In genomic region chr11:100004541-100004940, GRCh38 we compare ENCODE assay signal across 26 cellular contexts.
DNase-seq lines count a peak whose midpoint lies in the region; ATAC-seq and TF ChIP-seq lines count a peak whose summit lies in the region.
"Had no signal": no experiment of that assay in that cellular context is flagged by ENCODE, and none has a peak within 500 bp of the region (broad histone marks: within the 10 kb centered on the region; RNA-seq: fewer than 3 reads in every experiment).

No MANE protein-coding gene starts in this region.

- no peak overlapping the region for H3K27ac Mint-ChIP-seq in WTC11
- H3K27ac Mint-ChIP-seq: activated CD4-positive, alpha-beta memory T cell treated with anti-CD3 and anti-CD28 coated beads for 36 hours; activated T-cell treated with anti-CD3 and anti-CD28 coated beads, Interleukin-2, amount 50 U/mL, for 24 hours; dendritic cell treated with granulocyte-macrophage colony-stimulating factor and Interleukin-4, amounts not matched to agents 40 ng/mL and 50 ng/mL, for 4 days; naive thymus-derived CD4-positive, alpha-beta T cell; T-helper 17 cell had no signal

- H3K4me1 Mint-ChIP-seq in WTC11: no peaks in the 10 kb centered on the region
- H3K4me1 Mint-ChIP-seq: naive thymus-derived CD4-positive, alpha-beta T cell; T-helper 17 cell had no signal

- POLR2A ChIA-PET in WTC11 (lab: Charles Lee): interaction anchor here (0.6 kb wide), 1 partner anchor 520 kb away, joined by 4 read pairs; no protein-coding TSS in a partner anchor

- no peak for TF ChIP-seq CTCF in heart left ventricle (IDR thresholded peaks at IDR 0.05)
- no peak for TF ChIP-seq CTCF in left ventricle myocardium inferior (IDR thresholded peaks at IDR 0.05; ENCODE audit: borderline replicate concordance)
- TF ChIP-seq CTCF in fibroblast of pulmonary artery (IDR thresholded peaks at IDR 0.05; ENCODE audit: low read length, missing control alignments): no peak
- no peak for TF ChIP-seq CTCF in left lung (IDR thresholded peaks at IDR 0.05)
- no peak for TF ChIP-seq CTCF in WTC11 (IDR thresholded peaks at IDR 0.05)

- CTCF ChIA-PET in WTC11 (lab: Charles Lee): no interaction called here

- H3K9me3 Mint-ChIP-seq in WTC11: peaks cover 15% of the 10 kb centered on the region

- DNase-seq in heart left ventricle: peak in 1 of 5 donors; percentile 9
- no peak for DNase-seq in left ventricle myocardium inferior
- peak; percentile 25 for DNase-seq in fibroblast of pulmonary artery (ENCODE audit: low read depth)
- no peak for DNase-seq in left lung
- no peak for DNase-seq in aorta
- DNase-seq in RPMI8226: no peak
- no peak for DNase-seq in WTC11 (ENCODE audit: low spot score)
- no peak for DNase-seq in C1 segment of cervical spinal cord (lab: John Stamatoyannopoulos, UW)
- DNase-seq: activated CD4-positive, alpha-beta memory T cell treated with anti-CD3 and anti-CD28 coated beads for 36 hours; activated naive CD4-positive, alpha-beta T cell treated with anti-CD3 and anti-CD28 coated beads, Interleukin-2, amount 50 U/mL, for 16 hours; activated T-cell treated with anti-CD3 and anti-CD28 coated beads, Interleukin-2, amount 50 U/mL, for 24 hours; erythroblast; GDM1; glutamatergic neuron; H7; naive thymus-derived CD4-positive, alpha-beta T cell; NCI-H1417 treated with DMSO at 0.1 percent for 48 hours; SJCRH30; T-helper 17 cell; WERI-Rb-1 had no signal

- H3K4me3 ChIP-seq in heart left ventricle (no peak overlapping the region), left ventricle myocardium inferior (no peak overlapping the region), fibroblast of pulmonary artery (replicated peaks; ENCODE audit: low read depth, low read length) (no peak overlapping the region), left lung (no peak overlapping the region), aorta (ENCODE audit: low read length in 2 of 2) (no peak overlapping the region)
- H3K4me3 ChIP-seq: A549; BLaER1 treated with 17β-estradiol and CSF1 and Interleukin-3, amounts not matched to agents 10 nM and 100 nM; GM12878; SJCRH30; skin epidermis had no signal

- H3K4me1 ChIP-seq in heart left ventricle (peaks cover 0 to 4% (median 0%) of the 10 kb centered on the region in 12 donors), left ventricle myocardium inferior (no peaks in the 10 kb centered on the region), left lung (no peaks in the 10 kb centered on the region), aorta (ENCODE audit: control insufficient read depth in 1 of 2, insufficient read depth in 2 of 2, low read length in 2 of 2) (no peaks in the 10 kb centered on the region)
- H3K4me1 ChIP-seq: A549; BLaER1 treated with 17β-estradiol and CSF1 and Interleukin-3, amounts not matched to agents 10 nM and 100 nM; parathyroid adenoma; SJCRH30 had no signal

- H3K4me3 Mint-ChIP-seq in WTC11: no peak overlapping the region
- H3K4me3 Mint-ChIP-seq: activated CD4-positive, alpha-beta memory T cell treated with anti-CD3 and anti-CD28 coated beads for 36 hours; activated T-cell treated with anti-CD3 and anti-CD28 coated beads, Interleukin-2, amount 50 U/mL, for 24 hours; dendritic cell treated with granulocyte-macrophage colony-stimulating factor and Interleukin-4, amounts not matched to agents 40 ng/mL and 50 ng/mL, for 4 days; naive thymus-derived CD4-positive, alpha-beta T cell; T-helper 17 cell had no signal

- peaks cover 8% of the 10 kb centered on the region for H3K36me3 Mint-ChIP-seq in WTC11
- H3K36me3 Mint-ChIP-seq: activated CD4-positive, alpha-beta memory T cell treated with anti-CD3 and anti-CD28 coated beads for 36 hours; naive thymus-derived CD4-positive, alpha-beta T cell had no signal

- peak overlapping the region in 2 of 12 donors; percentile 39 to 48 for H3K27ac ChIP-seq in heart left ventricle
- no peak overlapping the region for H3K27ac ChIP-seq in left ventricle myocardium inferior (replicated peaks)
- H3K27ac ChIP-seq in left lung: no peak overlapping the region
- no peak overlapping the region for H3K27ac ChIP-seq in aorta (ENCODE audit: low read depth in 1 of 2, low read length in 2 of 2)
- H3K27ac ChIP-seq: A549; BLaER1 treated with 17β-estradiol and CSF1 and Interleukin-3, amounts not matched to agents 10 nM and 100 nM; parathyroid adenoma; SJCRH30; WERI-Rb-1 had no signal

- no peak for TF ChIP-seq POLR2A in heart left ventricle (IDR thresholded peaks at IDR 0.05)

- H3K9me3 ChIP-seq in heart left ventricle (peaks cover 0 to 6% (median 0%) of the 10 kb centered on the region in 12 donors), left ventricle myocardium inferior (replicated peaks) (peaks cover 11% of the 10 kb centered on the region), left lung (peaks cover 0 to 8% of the 10 kb centered on the region in 2 donors), aorta (ENCODE audit: control insufficient read depth, low read length) (peaks cover 1% of the 10 kb centered on the region)
- H3K9me3 ChIP-seq: A549, SJCRH30 had no signal

- intact Hi-C loops in heart left ventricle (cut with DNase I): no loop called here
- intact Hi-C loops in left ventricle myocardium inferior (cut with micrococcal nuclease): no loop called here
- intact Hi-C loops in left lung (cut with DNase I): no loop called here
- intact Hi-C loops in aorta (cut with DNase I): no loop called here

- H3K27me3 ChIP-seq in heart left ventricle: no peaks in the 10 kb centered on the region
- no peaks in the 10 kb centered on the region for H3K27me3 ChIP-seq in left ventricle myocardium inferior (ENCODE audit: low read depth)
- H3K27me3 ChIP-seq in left lung: no peaks in the 10 kb centered on the region
- no peaks in the 10 kb centered on the region for H3K27me3 ChIP-seq in aorta (ENCODE audit: control insufficient read depth in 1 of 2, insufficient read depth in 2 of 2, low read length in 1 of 2)
- H3K27me3 ChIP-seq: BLaER1 treated with 17β-estradiol and CSF1 and Interleukin-3, amounts not matched to agents 10 nM and 100 nM; SJCRH30 had no signal

- ATAC-seq in heart left ventricle (peak; percentile 47 to 68 (median 55)), left lung (peak; percentile 41), aorta (ENCODE audit: low FRiP score) (peak; percentile 52), WTC11 (no peak)
- ATAC-seq: GM12878; naive thymus-derived CD4-positive, alpha-beta T cell; T-helper 17 cell had no signal

- no peaks in the 10 kb centered on the region for H3K36me3 ChIP-seq in heart left ventricle
- H3K36me3 ChIP-seq in left ventricle myocardium inferior: no peaks in the 10 kb centered on the region
- no peaks in the 10 kb centered on the region for H3K36me3 ChIP-seq in left lung
- no peaks in the 10 kb centered on the region for H3K36me3 ChIP-seq in aorta (ENCODE audit: control insufficient read depth in 1 of 2, insufficient read depth in 2 of 2, low read length in 1 of 2)
- H3K36me3 ChIP-seq: BLaER1 treated with 17β-estradiol and CSF1 and Interleukin-3, amounts not matched to agents 10 nM and 100 nM; SJCRH30; WERI-Rb-1 had no signal

- H3K27me3 Mint-ChIP-seq in WTC11 (ENCODE audit: low read depth): no peaks in the 10 kb centered on the region; the same call in 1 of the 2 replicates
- H3K27me3 Mint-ChIP-seq: activated CD4-positive, alpha-beta memory T cell treated with anti-CD3 and anti-CD28 coated beads for 36 hours; activated T-cell treated with anti-CD3 and anti-CD28 coated beads, Interleukin-2, amount 50 U/mL, for 24 hours; dendritic cell treated with granulocyte-macrophage colony-stimulating factor and Interleukin-4, amounts not matched to agents 40 ng/mL and 50 ng/mL, for 4 days; naive thymus-derived CD4-positive, alpha-beta T cell; T-helper 17 cell had no signal

TF ChIP-seq in WTC11, 78 proteins besides CTCF, POLR2A, EP300 and RAD21 (continues in another document):
- TF ChIP-seq AFF4 (CRISPR knock-in tag; IDR thresholded peaks at IDR 0.05; ENCODE audit: borderline replicate concordance) (no peak), SP1 (CRISPR knock-in tag; conservative IDR thresholded peaks at IDR 0.05) (no peak), ZNF671 (CRISPR knock-in tag; IDR thresholded peaks at IDR 0.05) (no peak), OVOL2 (CRISPR knock-in tag; IDR thresholded peaks at IDR 0.05; ENCODE audit: borderline replicate concordance) (no peak), CDX4 (CRISPR knock-in tag; IDR thresholded peaks at IDR 0.05; ENCODE audit: borderline replicate concordance) (no peak), TEAD4 (CRISPR knock-in tag; IDR thresholded peaks at IDR 0.05) (no peak), CREM (CRISPR knock-in tag; IDR thresholded peaks at IDR 0.05) (no peak), CREB1 (CRISPR knock-in tag; IDR thresholded peaks at IDR 0.05) (no peak)
